ENCODE assay signal across 1 cellular context in genomic region chr11:83193315-83194283, GRCh38.
TF ChIP-seq lines count a peak whose summit lies in the region.

Gene ANKRD42 (plus strand): TSS chr11:83193712. CDS start chr11:83194671, 959 bp downstream.

TF ChIP-seq in HepG2, 621 proteins besides CTCF, POLR2A, EP300 and RAD21 (continued from another document and continues in another):
- no peak for TF ChIP-seq ATF6 (CRISPR knock-in tag; conservative IDR thresholded peaks at IDR 0.05)
- TF ChIP-seq NCOA2 (CRISPR knock-in tag; IDR thresholded peaks at IDR 0.05): no peak
- TF ChIP-seq MAFK (conservative IDR thresholded peaks at IDR 0.05 in 1 of 2, IDR thresholded peaks at IDR 0.05 in 1 of 2; ENCODE audit: low read length in 2 of 2): no peak
- TF ChIP-seq TERF1 (CRISPR knock-in tag; IDR thresholded peaks at IDR 0.05): no peak
- no peak for TF ChIP-seq IRF9 (CRISPR knock-in tag; IDR thresholded peaks at IDR 0.05; ENCODE audit: borderline replicate concordance)
- peak; percentile 99 for TF ChIP-seq SAP130 (CRISPR knock-in tag; IDR thresholded peaks at IDR 0.05; ENCODE audit: low read depth)
- no peak for TF ChIP-seq FIP1L1 (IDR thresholded peaks at IDR 0.05; ENCODE audit: borderline replicate concordance, insufficient read depth, low read depth, low read length)
- TF ChIP-seq NR2F2 (IDR thresholded peaks at IDR 0.05; ENCODE audit: borderline replicate concordance, low read depth): peak; percentile 32; the same call in 1 of the 2 replicates
- peak; percentile 53; the same call in 1 of the 2 replicates for TF ChIP-seq ZNF430 (CRISPR knock-in tag; IDR thresholded peaks at IDR 0.05)
- 0 out of 2 replicates have a peak, but pooled peaks have one; percentile 65 for TF ChIP-seq ZBTB38 (CRISPR knock-in tag; IDR thresholded peaks at IDR 0.05)
- no peak for TF ChIP-seq HMG20B (CRISPR knock-in tag; conservative IDR thresholded peaks at IDR 0.05)
- TF ChIP-seq THAP11 (CRISPR knock-in tag; IDR thresholded peaks at IDR 0.05): peak; percentile 93
- no peak for TF ChIP-seq ZNF773 (CRISPR knock-in tag; IDR thresholded peaks at IDR 0.05; ENCODE audit: borderline replicate concordance)
- no peak for TF ChIP-seq ZFP62 (CRISPR knock-in tag; IDR thresholded peaks at IDR 0.05)
- TF ChIP-seq ARNT2 (CRISPR knock-in tag; IDR thresholded peaks at IDR 0.05; ENCODE audit: low read depth): no peak
- peak; percentile 72 for TF ChIP-seq PATZ1 (CRISPR knock-in tag; IDR thresholded peaks at IDR 0.05)
- no peak for TF ChIP-seq CCAR2 (optimal IDR thresholded peaks at IDR 0.05; ENCODE audit: low read depth, low read length)
- TF ChIP-seq ZSCAN22 (CRISPR knock-in tag; IDR thresholded peaks at IDR 0.05): no peak
- peak; percentile 33; the same call in 1 of the 2 replicates for TF ChIP-seq TFE3 (CRISPR knock-in tag; IDR thresholded peaks at IDR 0.05)
- no peak for TF ChIP-seq ZMYM2 (CRISPR knock-in tag; IDR thresholded peaks at IDR 0.05)
- TF ChIP-seq ZNF678 (CRISPR knock-in tag; IDR thresholded peaks at IDR 0.05): no peak
- peak; percentile 97 for TF ChIP-seq KAT8 (CRISPR knock-in tag; IDR thresholded peaks at IDR 0.05)
- 0 out of 2 replicates have a peak, but pooled peaks have one; percentile 60 for TF ChIP-seq ZNF788 (CRISPR knock-in tag; IDR thresholded peaks at IDR 0.05; ENCODE audit: borderline replicate concordance)
- TF ChIP-seq PHF21A (CRISPR knock-in tag; IDR thresholded peaks at IDR 0.05): no peak
- no peak for TF ChIP-seq EHMT2 (IDR thresholded peaks at IDR 0.05; ENCODE audit: borderline replicate concordance, low read depth, low read length)
- TF ChIP-seq ISL2 (CRISPR knock-in tag; IDR thresholded peaks at IDR 0.05): peak; percentile 36
- TF ChIP-seq KDM4B (CRISPR knock-in tag; IDR thresholded peaks at IDR 0.05): peak; percentile 33; the same call in 1 of the 2 replicates
- TF ChIP-seq BCL3 (CRISPR knock-in tag; IDR thresholded peaks at IDR 0.05): peak; percentile 65; the same call in 1 of the 2 replicates
- peak; percentile 81; the same call in 1 of the 2 replicates for TF ChIP-seq KDM2A (CRISPR knock-in tag; IDR thresholded peaks at IDR 0.05; ENCODE audit: borderline replicate concordance, low read depth)
- peak; percentile 66; the same call in 1 of the 2 replicates for TF ChIP-seq ATF2 (CRISPR knock-in tag; IDR thresholded peaks at IDR 0.05)
- no peak for TF ChIP-seq BCLAF1 (IDR thresholded peaks at IDR 0.05)
- no peak for TF ChIP-seq SRSF4 (IDR thresholded peaks at IDR 0.05; ENCODE audit: low read depth, low read length, poor library complexity, severe bottlenecking)
- TF ChIP-seq KDM3A (CRISPR knock-in tag; IDR thresholded peaks at IDR 0.05; ENCODE audit: low read depth): no peak
- no peak for TF ChIP-seq LRRFIP1 (CRISPR knock-in tag; conservative IDR thresholded peaks at IDR 0.05)
- TF ChIP-seq LCORL (IDR thresholded peaks at IDR 0.05): no peak
- TF ChIP-seq LCORL (CRISPR knock-in tag; IDR thresholded peaks at IDR 0.05): no peak
- TF ChIP-seq MAFF (IDR thresholded peaks at IDR 0.05; ENCODE audit: low read depth, low read length): no peak
- no peak; the same call in 1 of the 2 replicates for TF ChIP-seq SKIL (CRISPR knock-in tag; IDR thresholded peaks at IDR 0.05; ENCODE audit: borderline replicate concordance)
- no peak for TF ChIP-seq ZNF761 (CRISPR knock-in tag; conservative IDR thresholded peaks at IDR 0.05)
- no peak for TF ChIP-seq HIC2 (CRISPR knock-in tag; IDR thresholded peaks at IDR 0.05; ENCODE audit: low read depth)
